15 cellular contexts compared by ENCODE assay signal in the genomic region with DNA sequence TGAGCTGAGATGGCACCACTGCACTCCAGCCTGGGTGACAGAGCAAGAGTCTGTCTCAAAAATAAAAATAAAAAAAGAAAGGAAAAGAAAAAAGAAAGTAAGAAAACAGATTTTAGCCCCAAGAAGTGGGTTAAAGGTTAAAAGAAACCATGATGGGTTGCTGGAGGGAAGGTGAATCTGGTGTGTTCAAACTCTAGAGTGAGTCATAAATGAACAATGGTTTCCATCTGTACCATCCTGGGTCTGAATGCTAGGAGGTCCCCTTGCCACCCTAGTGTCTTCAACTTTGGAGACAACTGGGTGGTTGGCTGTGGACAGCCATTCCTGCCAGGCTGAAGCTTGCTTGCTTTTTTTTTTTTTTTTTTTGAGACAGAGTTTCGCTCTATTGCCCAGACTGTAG. TPM values are rescaled to one million over a fixed set of nuclear protein-coding genes. Genes with fewer than 3 reads are reported as not detected.
DNase-seq lines count a peak whose midpoint lies in the region; ATAC-seq and TF ChIP-seq lines count a peak whose summit lies in the region.
"Had no signal": no experiment of that assay in that cellular context is flagged by ENCODE, and none has a peak within 500 bp of the region (broad histone marks: within the 10 kb centered on the region; RNA-seq: fewer than 3 reads in every experiment).

No MANE protein-coding gene starts in this region.

- whole genome bisulfite sequencing in hepatocyte (ENCODE audit: low lambda C conversion rate, missing lambda C conversion rate), result 89% methylated on average over 1 of the region's 1 CpG

- peaks cover 64% of the 10 kb centered on the region for H3K36me3 Mint-ChIP-seq in activated T-cell treated with anti-CD3 and anti-CD28 coated beads, Interleukin-2, amount 50 U/mL, for 24 hours (ENCODE audit: low read depth)
- peaks cover 31% of the 10 kb centered on the region for H3K36me3 Mint-ChIP-seq in WTC11

- peaks cover 58% of the 10 kb centered on the region for H3K4me1 Mint-ChIP-seq in activated T-cell treated with anti-CD3 and anti-CD28 coated beads, Interleukin-2, amount 50 U/mL, for 24 hours (ENCODE audit: low read depth)
- peaks cover 45% of the 10 kb centered on the region for H3K4me1 Mint-ChIP-seq in WTC11

- H3K27ac Mint-ChIP-seq in activated T-cell treated with anti-CD3 and anti-CD28 coated beads, Interleukin-2, amount 50 U/mL, for 24 hours, result peak overlapping the region; percentile 99
- no peak overlapping the region; the same call in 1 of the 2 replicates for H3K27ac Mint-ChIP-seq in WTC11

- H3K27me3 Mint-ChIP-seq in activated T-cell treated with anti-CD3 and anti-CD28 coated beads, Interleukin-2, amount 50 U/mL, for 24 hours, result no peaks in the 10 kb centered on the region
- no peaks in the 10 kb centered on the region for H3K27me3 Mint-ChIP-seq in WTC11 (ENCODE audit: low read depth)

- peak overlapping the region; percentile 85 for H3K27ac ChIP-seq in hepatocyte

- H3K79me2 ChIP-seq in hepatocyte, result peaks cover 30% of the 10 kb centered on the region

- peaks cover 15% of the 10 kb centered on the region for H4K20me1 ChIP-seq in hepatocyte (ENCODE audit: insufficient read depth, poor library complexity, severe bottlenecking)

- no peaks in the 10 kb centered on the region for H3K27me3 ChIP-seq in hepatocyte
- H3K27me3 ChIP-seq: body of pancreas, neural progenitor cell had no signal

- ATAC-seq in WTC11 (no peak), GM18907 (IDR thresholded peaks at IDR 0.05; ENCODE audit: unreplicated experiment) (no peak)
- ATAC-seq: body of pancreas, left cardiac atrium had no signal

- H3K9me2 ChIP-seq in hepatocyte (replicated peaks; ENCODE audit: insufficient read depth), result no peaks in the 10 kb centered on the region

- peaks cover 14% of the 10 kb centered on the region for H3K4me1 ChIP-seq in hepatocyte (ENCODE audit: insufficient read depth)

- CTCF ChIA-PET in WTC11 (lab: Charles Lee), result interaction anchor here (0.7 to 1.4 kb wide), 5 partner anchors 33 to 323 kb away, joined by 3 to 6 read pairs (median 3); a partner anchor contains a TSS

- H3K9me3 Mint-ChIP-seq in activated T-cell treated with anti-CD3 and anti-CD28 coated beads, Interleukin-2, amount 50 U/mL, for 24 hours, result no peaks in the 10 kb centered on the region
- no peaks in the 10 kb centered on the region for H3K9me3 Mint-ChIP-seq in WTC11
- H3K9me3 Mint-ChIP-seq: neural progenitor cell had no signal

- TF ChIP-seq CTCF in WTC11 (IDR thresholded peaks at IDR 0.05) (no peak), hepatocyte (IDR thresholded peaks at IDR 0.05; ENCODE audit: poor library complexity) (no peak)

- no peak overlapping the region for H2AFZ ChIP-seq in hepatocyte

- POLR2A ChIA-PET in WTC11 (lab: Charles Lee), result interaction anchor here (0.7 kb wide), 1 partner anchor 100 kb away, joined by 3 read pairs; no protein-coding TSS in a partner anchor

- no peak for DNase-seq in activated T-cell treated with anti-CD3 and anti-CD28 coated beads, Interleukin-2, amount 50 U/mL, for 24 hours
- DNase-seq in activated T-cell treated with anti-CD3 and anti-CD28 coated beads for 4 hours (no peak), GM04504 (ENCODE audit: low read depth) (peak; percentile 1), WTC11 (ENCODE audit: low spot score) (no peak), hepatocyte (ENCODE audit: low spot score) (no peak), SW480 (ENCODE audit: low spot score) (no peak), dedifferentiated amniotic fluid mesenchymal stem cell (ENCODE audit: extremely low spot score) (no peak)
- DNase-seq: activated gamma-delta T cell, body of pancreas, left cardiac atrium, MV-4-11, NCI-H2029, SHP77 had no signal

- no peaks in the 10 kb centered on the region for H3K9me3 ChIP-seq in hepatocyte (ENCODE audit: low read depth)
- H3K9me3 ChIP-seq: body of pancreas had no signal

- H3K4me2 ChIP-seq in hepatocyte, result no peak overlapping the region

- H3K36me3 ChIP-seq in hepatocyte (replicated peaks; ENCODE audit: insufficient read depth, low read depth), result no peaks in the 10 kb centered on the region

- peak overlapping the region; percentile 99 for H3K4me3 Mint-ChIP-seq in activated T-cell treated with anti-CD3 and anti-CD28 coated beads, Interleukin-2, amount 50 U/mL, for 24 hours
- peak overlapping the region; percentile 75 for H3K4me3 Mint-ChIP-seq in WTC11

- H3K4me3 ChIP-seq in hepatocyte, result no peak overlapping the region
- H3K4me3 ChIP-seq: body of pancreas had no signal

TF ChIP-seq in WTC11, 78 proteins besides CTCF, POLR2A, EP300 and RAD21:
- TF ChIP-seq ZNF138 (CRISPR knock-in tag; conservative IDR thresholded peaks at IDR 0.05), result no peak
- no peak for TF ChIP-seq GRHL2 (CRISPR knock-in tag; IDR thresholded peaks at IDR 0.05; ENCODE audit: insufficient replicate concordance, severe bottlenecking)
- no peak for TF ChIP-seq ZNF416 (CRISPR knock-in tag; IDR thresholded peaks at IDR 0.05)
- TF ChIP-seq, protein P1, sequence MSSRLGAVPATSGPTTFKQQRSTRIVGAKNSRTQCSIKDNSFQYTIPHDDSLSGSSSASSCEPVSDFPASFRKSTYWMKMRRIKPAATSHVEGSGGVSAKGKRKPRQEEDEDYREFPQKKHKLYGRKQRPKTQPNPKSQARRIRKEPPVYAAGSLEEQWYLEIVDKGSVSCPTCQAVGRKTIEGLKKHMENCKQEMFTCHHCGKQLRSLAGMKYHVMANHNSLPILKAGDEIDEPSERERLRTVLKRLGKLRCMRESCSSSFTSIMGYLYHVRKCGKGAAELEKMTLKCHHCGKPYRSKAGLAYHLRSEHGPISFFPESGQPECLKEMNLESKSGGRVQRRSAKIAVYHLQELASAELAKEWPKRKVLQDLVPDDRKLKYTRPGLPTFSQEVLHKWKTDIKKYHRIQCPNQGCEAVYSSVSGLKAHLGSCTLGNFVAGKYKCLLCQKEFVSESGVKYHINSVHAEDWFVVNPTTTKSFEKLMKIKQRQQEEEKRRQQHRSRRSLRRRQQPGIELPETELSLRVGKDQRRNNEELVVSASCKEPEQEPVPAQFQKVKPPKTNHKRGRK (CRISPR knock-in tag; IDR thresholded peaks at IDR 0.05; ENCODE audit: borderline replicate concordance), result no peak
- no peak for TF ChIP-seq HMGA2 (CRISPR knock-in tag; IDR thresholded peaks at IDR 0.05)
- TF ChIP-seq ZNF121 (CRISPR knock-in tag; IDR thresholded peaks at IDR 0.05), result no peak
- TF ChIP-seq RELA (CRISPR knock-in tag; IDR thresholded peaks at IDR 0.05; ENCODE audit: borderline replicate concordance), result no peak
- TF ChIP-seq CREM (CRISPR knock-in tag; IDR thresholded peaks at IDR 0.05), result no peak
- TF ChIP-seq, protein P2, sequence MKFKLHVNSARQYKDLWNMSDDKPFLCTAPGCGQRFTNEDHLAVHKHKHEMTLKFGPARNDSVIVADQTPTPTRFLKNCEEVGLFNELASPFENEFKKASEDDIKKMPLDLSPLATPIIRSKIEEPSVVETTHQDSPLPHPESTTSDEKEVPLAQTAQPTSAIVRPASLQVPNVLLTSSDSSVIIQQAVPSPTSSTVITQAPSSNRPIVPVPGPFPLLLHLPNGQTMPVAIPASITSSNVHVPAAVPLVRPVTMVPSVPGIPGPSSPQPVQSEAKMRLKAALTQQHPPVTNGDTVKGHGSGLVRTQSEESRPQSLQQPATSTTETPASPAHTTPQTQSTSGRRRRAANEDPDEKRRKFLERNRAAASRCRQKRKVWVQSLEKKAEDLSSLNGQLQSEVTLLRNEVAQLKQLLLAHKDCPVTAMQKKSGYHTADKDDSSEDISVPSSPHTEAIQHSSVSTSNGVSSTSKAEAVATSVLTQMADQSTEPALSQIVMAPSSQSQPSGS (CRISPR knock-in tag; IDR thresholded peaks at IDR 0.05; ENCODE audit: borderline replicate concordance, low read depth), result no peak
- no peak for TF ChIP-seq PRRX2 (CRISPR knock-in tag; IDR thresholded peaks at IDR 0.05)
- TF ChIP-seq, protein P3, sequence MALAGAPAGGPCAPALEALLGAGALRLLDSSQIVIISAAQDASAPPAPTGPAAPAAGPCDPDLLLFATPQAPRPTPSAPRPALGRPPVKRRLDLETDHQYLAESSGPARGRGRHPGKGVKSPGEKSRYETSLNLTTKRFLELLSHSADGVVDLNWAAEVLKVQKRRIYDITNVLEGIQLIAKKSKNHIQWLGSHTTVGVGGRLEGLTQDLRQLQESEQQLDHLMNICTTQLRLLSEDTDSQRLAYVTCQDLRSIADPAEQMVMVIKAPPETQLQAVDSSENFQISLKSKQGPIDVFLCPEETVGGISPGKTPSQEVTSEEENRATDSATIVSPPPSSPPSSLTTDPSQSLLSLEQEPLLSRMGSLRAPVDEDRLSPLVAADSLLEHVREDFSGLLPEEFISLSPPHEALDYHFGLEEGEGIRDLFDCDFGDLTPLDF (CRISPR knock-in tag; IDR thresholded peaks at IDR 0.05), result no peak
- TF ChIP-seq FOXK1 (CRISPR knock-in tag; IDR thresholded peaks at IDR 0.05), result no peak
- TF ChIP-seq TEAD1 (CRISPR knock-in tag; IDR thresholded peaks at IDR 0.05), result no peak

RNA-seq across cellular contexts. Expression of a gene that starts 1.6 kb away (rescaled TPM):
- total RNA-seq in WTC11 (2021) (66.4 to 77.2 TPM (median 73.4 TPM) in 3 replicates), hepatocyte (665 and 673 TPM in 2 replicates)
- polyA plus RNA-seq in hepatocyte, result 245 and 252 TPM in 2 replicates

RNA-seq across cellular contexts. Expression of a gene that starts 19.3 kb away (rescaled TPM):
- 13.6 to 14.9 TPM (median 14.8 TPM) in 3 replicates for total RNA-seq in WTC11 (2021)
- total RNA-seq in hepatocyte, result 1.6 and 6.7 TPM in 2 replicates
- 3.5 and 5.3 TPM in 2 replicates for polyA plus RNA-seq in hepatocyte

RNA-seq across cellular contexts. Expression of a gene that starts 39.8 kb away (rescaled TPM):
- 49.2 to 64.3 TPM (median 52.4 TPM) in 3 replicates for total RNA-seq in WTC11 (2021)
- 104 and 128 TPM in 2 replicates for total RNA-seq in hepatocyte
- polyA plus RNA-seq in hepatocyte, result 56.1 and 69.0 TPM in 2 replicates

RNA-seq across cellular contexts. Expression of a gene that starts 43.1 kb away (rescaled TPM):
- total RNA-seq in WTC11 (2021) (20.3 to 23.2 TPM (median 23.2 TPM) in 3 replicates), hepatocyte (26.9 and 30.2 TPM in 2 replicates)
- polyA plus RNA-seq in hepatocyte, result 19.7 and 25.6 TPM in 2 replicates
